26 cellular contexts compared by ENCODE assay signal in genomic region chr12:97336896-97337751, GRCh38.
DNase-seq lines count a peak whose midpoint lies in the region; ATAC-seq and TF ChIP-seq lines count a peak whose summit lies in the region.
"Had no signal": no experiment of that assay in that cellular context is flagged by ENCODE, and none has a peak within 500 bp of the region (broad histone marks: within the 10 kb centered on the region; RNA-seq: fewer than 3 reads in every experiment).

No MANE protein-coding gene starts in this region.

- ATAC-seq in activated T-cell treated with anti-CD3 and anti-CD28 coated beads, Interleukin-2, amount 50 U/mL, for 72 hours (replicated peaks in 1 of 2): peak; percentile 80 to 94
- ATAC-seq in activated T-cell treated with anti-CD3 and anti-CD28 coated beads, Interleukin-2, amount 50 U/mL, for 4 hours: no peak
- peak; percentile 51 for ATAC-seq in GM21619 (IDR thresholded peaks at IDR 0.05; ENCODE audit: unreplicated experiment)
- peak; percentile 59 for ATAC-seq in HG03439 (IDR thresholded peaks at IDR 0.05; ENCODE audit: unreplicated experiment)
- ATAC-seq in stimulated activated effector memory CD8-positive, alpha-beta T cell treated with anti-CD3 and anti-CD28 coated beads, Interleukin-12 subunit alpha, Interleukin-12 subunit beta, amount 100 ng/mL, for 72 hours: peak; percentile 76
- ATAC-seq: right lobe of liver had no signal

- intact Hi-C loops in CD14-positive monocyte (cut with micrococcal nuclease): no loop called here

- H3K4me3 Mint-ChIP-seq in activated T-cell treated with anti-CD3 and anti-CD28 coated beads, Interleukin-2, amount 50 U/mL, for 72 hours: peak overlapping the region in 1 of 2 donors; percentile 73
- no peak overlapping the region for H3K4me3 Mint-ChIP-seq in activated T-cell treated with anti-CD3 and anti-CD28 coated beads, Interleukin-2, amount 50 U/mL, for 4 hours
- H3K4me3 Mint-ChIP-seq in stimulated activated effector memory CD8-positive, alpha-beta T cell treated with anti-CD3 and anti-CD28 coated beads, Interleukin-12 subunit alpha, Interleukin-12 subunit beta, amount 100 ng/mL, for 72 hours: no peak overlapping the region
- no peak overlapping the region for H3K4me3 Mint-ChIP-seq in CD14-positive monocyte
- H3K4me3 Mint-ChIP-seq: activated CD4-positive, alpha-beta T cell treated with anti-CD3 and anti-CD28 coated beads, Interleukin-2, amount 10 ng/mL, durations not matched to agents 7 days and 5 days; CD4-positive, alpha-beta memory T cell; central memory CD8-positive, alpha-beta T cell; nephron had no signal

- no peaks in the 10 kb centered on the region for H3K36me3 Mint-ChIP-seq in activated T-cell treated with anti-CD3 and anti-CD28 coated beads, Interleukin-2, amount 50 U/mL, for 72 hours (ENCODE audit: insufficient read depth in 2 of 2)
- no peaks in the 10 kb centered on the region for H3K36me3 Mint-ChIP-seq in activated T-cell treated with anti-CD3 and anti-CD28 coated beads, Interleukin-2, amount 50 U/mL, for 4 hours (ENCODE audit: insufficient read depth)
- H3K36me3 Mint-ChIP-seq in stimulated activated effector memory CD8-positive, alpha-beta T cell treated with anti-CD3 and anti-CD28 coated beads, Interleukin-12 subunit alpha, Interleukin-12 subunit beta, amount 100 ng/mL, for 72 hours: no peaks in the 10 kb centered on the region
- no peaks in the 10 kb centered on the region for H3K36me3 Mint-ChIP-seq in CD14-positive monocyte
- H3K36me3 Mint-ChIP-seq: CD4-positive, alpha-beta memory T cell had no signal

- H3K27ac Mint-ChIP-seq in activated T-cell treated with anti-CD3 and anti-CD28 coated beads, Interleukin-2, amount 50 U/mL, for 72 hours: peak overlapping the region; percentile 75
- no peak overlapping the region for H3K27ac Mint-ChIP-seq in stimulated activated effector memory CD8-positive, alpha-beta T cell treated with anti-CD3 and anti-CD28 coated beads, Interleukin-12 subunit alpha, Interleukin-12 subunit beta, amount 100 ng/mL, for 72 hours
- H3K27ac Mint-ChIP-seq in CD14-positive monocyte: no peak overlapping the region
- H3K27ac Mint-ChIP-seq: activated CD4-positive, alpha-beta T cell treated with anti-CD3 and anti-CD28 coated beads, Interleukin-2, amount 10 ng/mL, durations not matched to agents 7 days and 5 days; CD4-positive, alpha-beta memory T cell had no signal

- H3K4me1 Mint-ChIP-seq in activated T-cell treated with anti-CD3 and anti-CD28 coated beads, Interleukin-2, amount 50 U/mL, for 72 hours (ENCODE audit: low read depth): peaks cover 5% of the 10 kb centered on the region
- H3K4me1 Mint-ChIP-seq in activated T-cell treated with anti-CD3 and anti-CD28 coated beads, Interleukin-2, amount 50 U/mL, for 4 hours (ENCODE audit: low read depth): no peaks in the 10 kb centered on the region
- no peaks in the 10 kb centered on the region for H3K4me1 Mint-ChIP-seq in stimulated activated effector memory CD8-positive, alpha-beta T cell treated with anti-CD3 and anti-CD28 coated beads, Interleukin-12 subunit alpha, Interleukin-12 subunit beta, amount 100 ng/mL, for 72 hours
- no peaks in the 10 kb centered on the region for H3K4me1 Mint-ChIP-seq in CD14-positive monocyte
- H3K4me1 Mint-ChIP-seq: activated CD4-positive, alpha-beta T cell treated with anti-CD3 and anti-CD28 coated beads, Interleukin-2, amount 10 ng/mL, durations not matched to agents 7 days and 5 days; CD4-positive, alpha-beta memory T cell; central memory CD8-positive, alpha-beta T cell had no signal

- peaks cover 17% of the 10 kb centered on the region for H3K27me3 Mint-ChIP-seq in activated T-cell treated with anti-CD3 and anti-CD28 coated beads, Interleukin-2, amount 50 U/mL, for 72 hours (ENCODE audit: low read depth)
- peaks cover 9% of the 10 kb centered on the region for H3K27me3 Mint-ChIP-seq in activated T-cell treated with anti-CD3 and anti-CD28 coated beads, Interleukin-2, amount 50 U/mL, for 4 hours (ENCODE audit: low read depth)
- H3K27me3 Mint-ChIP-seq in CD14-positive monocyte (ENCODE audit: low read depth in 3 of 3): peaks cover 0 to 3% (median 2%) of the 10 kb centered on the region in 3 donors

- no peaks in the 10 kb centered on the region for H3K9me3 Mint-ChIP-seq in activated T-cell treated with anti-CD3 and anti-CD28 coated beads, Interleukin-2, amount 50 U/mL, for 72 hours
- no peaks in the 10 kb centered on the region for H3K9me3 Mint-ChIP-seq in activated T-cell treated with anti-CD3 and anti-CD28 coated beads, Interleukin-2, amount 50 U/mL, for 4 hours
- no peaks in the 10 kb centered on the region for H3K9me3 Mint-ChIP-seq in stimulated activated effector memory CD8-positive, alpha-beta T cell treated with anti-CD3 and anti-CD28 coated beads, Interleukin-12 subunit alpha, Interleukin-12 subunit beta, amount 100 ng/mL, for 72 hours
- peaks cover 0 to 2% (median 0%) of the 10 kb centered on the region in 7 donors for H3K9me3 Mint-ChIP-seq in CD14-positive monocyte
- H3K9me3 Mint-ChIP-seq: activated CD4-positive, alpha-beta T cell treated with anti-CD3 and anti-CD28 coated beads, Interleukin-2, amount 10 ng/mL, durations not matched to agents 7 days and 5 days; CD4-positive, alpha-beta memory T cell; central memory CD8-positive, alpha-beta T cell; nephron had no signal

- TF ChIP-seq CTCF in CD14-positive monocyte (IDR thresholded peaks at IDR 0.05): no peak

- DNase-seq in activated T-cell treated with anti-CD3 and anti-CD28 coated beads, Interleukin-2, amount 50 U/mL, for 72 hours: peak in 1 of 2 donors; percentile 19
- DNase-seq in activated T-cell treated with anti-CD3 and anti-CD28 coated beads, Interleukin-2, amount 50 U/mL, for 4 hours: no peak
- no peak for DNase-seq in stimulated activated effector memory CD8-positive, alpha-beta T cell treated with anti-CD3 and anti-CD28 coated beads, Interleukin-12 subunit alpha, Interleukin-12 subunit beta, amount 100 ng/mL, for 72 hours (ENCODE audit: low spot score in 2 of 2)
- no peak for DNase-seq in islet precursor cell
- DNase-seq in stimulated activated naive CD4-positive, alpha-beta T cell treated with Interleukin-2 at 50 U/mL for 16 hours (lab: John Stamatoyannopoulos, UW): no peak
- no peak for DNase-seq in CD14-positive monocyte (ENCODE audit: low spot score)
- DNase-seq: activated CD4-positive, alpha-beta T cell treated with anti-CD3 and anti-CD28 coated beads, Interleukin-2, amount 10 ng/mL, durations not matched to agents 7 days and 5 days; activated effector memory CD4-positive, alpha-beta T cell treated with Interleukin-2 at 50 U/mL for 16 hours; CD4-positive, alpha-beta memory T cell; DMS 273 treated with DMSO at 0.1 percent for 48 hours; KG1; midbrain; MM.1S; NCI-H1417 treated with DMSO at 0.1 percent for 48 hours; NCI-H2081 treated with DMSO at 0.1 percent for 48 hours; PC-9; right lobe of liver; Right ventricle myocardium superior; stimulated activated CD4-positive, alpha-beta T cell treated with anti-CD3 and anti-CD28 coated beads, Interleukin-12 subunit alpha, Interleukin-12 subunit beta, amount 100 ng/mL, for 4 hours; stimulated activated CD4-positive, alpha-beta T cell treated with anti-CD3 and anti-CD28 coated beads, Interleukin-4, amount 100 ng/mL, for 24 hours; stimulated activated naive CD4-positive, alpha-beta T cell; tibial artery had no signal

Comparison
In these comparisons a context has a peak if more than half of its experiments do, and no peak if none do; other contexts are left out.
1. ATAC-seq: peak in activated T-cell treated with anti-CD3 and anti-CD28 coated beads, Interleukin-2, amount 50 U/mL, for 72 hours (2 of 2), GM21619 (single experiment), HG03439 (single experiment) and stimulated activated effector memory CD8-positive, alpha-beta T cell treated with anti-CD3 and anti-CD28 coated beads, Interleukin-12 subunit alpha, Interleukin-12 subunit beta, amount 100 ng/mL, for 72 hours (single experiment); none in activated T-cell treated with anti-CD3 and anti-CD28 coated beads, Interleukin-2, amount 50 U/mL, for 4 hours (0 of 2).